ENCODE assay signal across 29 cellular contexts in the genomic region with DNA sequence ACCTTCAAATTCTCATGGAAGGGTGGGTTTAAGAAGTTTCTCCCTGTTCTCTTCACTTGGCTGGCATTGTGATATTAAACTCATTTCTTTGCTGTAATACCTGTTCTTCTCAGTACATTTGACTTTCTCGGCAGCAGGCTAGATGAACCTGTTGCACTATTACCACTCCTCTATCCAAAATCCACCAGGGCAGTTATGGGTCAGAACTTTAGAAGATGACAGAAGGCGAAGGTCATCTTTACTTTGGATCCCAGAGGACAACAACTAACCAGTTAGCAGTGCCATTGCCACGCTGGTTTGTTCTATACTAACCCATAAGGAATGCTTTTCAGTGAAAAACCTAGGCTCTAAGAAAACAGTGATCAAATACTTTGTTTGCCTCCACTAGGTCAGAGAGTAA.
"Had no signal": no experiment of that assay in that cellular context is flagged by ENCODE, and none has a peak within 500 bp of the region (broad histone marks: within the 10 kb centered on the region; RNA-seq: fewer than 3 reads in every experiment).

No MANE protein-coding gene starts in this region.

- H3K27me3 ChIP-seq: neural progenitor cell, right atrium auricular region, testis, thyroid gland, upper lobe of left lung had no signal

- H3K4me2 ChIP-seq: neural progenitor cell had no signal

- H3K4me1 ChIP-seq: left lung, parathyroid adenoma, right atrium auricular region, testis, thyroid gland, transverse colon had no signal

- ATAC-seq: left cardiac atrium; left lung; natural killer cell; sciatic nerve; stimulated activated naive B cell treated with anti-CD40 and anti-IgM and Interleukin-4, amounts not matched to agents 10 μg/mL and 1 μg/mL and 100 μg/mL, for 72 hours; stimulated activated naive CD8-positive, alpha-beta T cell treated with anti-CD3 and anti-CD28 coated beads, Interleukin-15, Interleukin-2, amounts not matched to agents 100 U/mL and 50 U/mL, for 24 hours had no signal

- H3K4me3 ChIP-seq: left lung, lung, neural progenitor cell, right atrium auricular region, skin epidermis, stomach, testis, thyroid gland, transverse colon, upper lobe of left lung had no signal

- H2AFZ ChIP-seq: neural progenitor cell, parathyroid adenoma had no signal

- DNase-seq: head of caudate nucleus; hippocampal formation; kidney glomerular epithelial cell; left cardiac atrium; left lung; mesendoderm; naive B cell; natural killer cell; nephron progenitor cell; occipital lobe; stimulated activated CD4-positive, alpha-beta T cell treated with anti-CD3 and anti-CD28 coated beads, Interleukin-12 subunit alpha, Interleukin-12 subunit beta, amount 100 ng/mL, for 4 hours; stimulated activated CD4-positive, alpha-beta T cell treated with anti-CD3 and anti-CD28 coated beads, Interleukin-15, amount 100 ng/mL, for 24 hours; stimulated activated CD4-positive, alpha-beta T cell treated with anti-CD3 and anti-CD28 coated beads, Interleukin-2, amount 100 ng/mL, for 24 hours; stimulated activated CD4-positive, alpha-beta T cell treated with anti-CD3 and anti-CD28 coated beads, Interleukin-4, amount 100 ng/mL, for 1 hour; stimulated activated naive B cell treated with anti-CD40 and anti-IgM and Interleukin-4, amounts not matched to agents 10 μg/mL and 1 μg/mL and 100 μg/mL, for 72 hours; stimulated activated naive CD8-positive, alpha-beta T cell treated with anti-CD3 and anti-CD28 coated beads, Interleukin-15, Interleukin-2, amounts not matched to agents 100 U/mL and 50 U/mL, for 24 hours; stomach; testis; thyroid gland; transverse colon; upper lobe of left lung had no signal

- H3K36me3 ChIP-seq: left lung, neural progenitor cell, neutrophil, right atrium auricular region, stomach, thyroid gland, transverse colon, upper lobe of left lung had no signal

- H3K79me2 ChIP-seq: parathyroid adenoma had no signal

- H3K9me3 ChIP-seq: left lung, neutrophil, right atrium auricular region, stomach, testis, thyroid gland, transverse colon, upper lobe of left lung had no signal

- H3K27ac ChIP-seq: left lung, neural progenitor cell, neutrophil, parathyroid adenoma, right atrium auricular region, skin epidermis, stomach, testis, thyroid gland, transverse colon, upper lobe of left lung had no signal

- H3K9ac ChIP-seq: neural progenitor cell, parathyroid adenoma had no signal

- FAIRE-seq: keratinocyte had no signal
